In the genomic region with DNA sequence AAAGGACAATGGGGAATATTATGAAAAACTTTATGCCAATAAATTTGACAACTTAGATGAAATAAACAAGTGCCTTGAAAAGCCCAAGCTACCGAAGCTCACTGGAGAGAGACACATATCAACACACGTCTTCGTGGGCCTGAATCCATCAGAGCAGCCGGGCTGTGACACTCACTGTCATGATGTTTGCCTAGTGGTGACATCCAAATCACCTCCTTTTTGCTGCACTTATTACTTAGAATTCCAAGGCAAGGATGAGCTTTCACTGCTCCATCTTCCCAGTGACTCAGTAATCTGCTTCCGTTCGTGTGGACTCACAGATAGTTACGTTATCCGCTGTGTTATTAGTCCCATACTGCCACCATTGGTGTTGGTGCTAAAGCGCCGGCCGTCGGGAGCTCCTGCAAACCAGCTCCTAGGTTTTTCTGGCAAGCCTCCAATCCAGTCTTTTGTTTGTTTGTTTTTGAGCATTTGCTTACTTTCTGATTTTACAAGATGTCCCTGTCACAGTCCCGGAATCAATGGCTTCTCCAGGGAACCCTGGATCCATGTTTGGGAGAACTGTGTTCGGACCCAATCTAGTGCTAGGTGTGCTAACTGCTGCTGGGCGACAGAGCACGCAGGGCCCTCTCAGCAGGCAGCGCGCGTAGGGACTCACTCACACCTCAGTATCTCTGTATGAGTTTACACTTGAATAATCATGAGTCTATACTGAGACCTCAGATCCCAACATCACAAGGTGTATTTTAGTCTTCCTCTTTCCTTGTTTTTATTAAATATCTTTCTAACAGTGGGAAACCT, we compare ENCODE assay signal across 1 cellular context.
TF ChIP-seq lines count a peak whose summit lies in the region.

No MANE protein-coding gene starts in this region.

TF ChIP-seq in IMR-90, 13 proteins besides CTCF, POLR2A, EP300 and RAD21 (continued from another document):
- no peak for TF ChIP-seq CEBPB (IDR thresholded peaks at IDR 0.05; ENCODE audit: low read depth, low read length)
- TF ChIP-seq RCOR1 (IDR thresholded peaks at IDR 0.05; ENCODE audit: insufficient replicate concordance, low read length) = no peak
- no peak for TF ChIP-seq RFX5 (IDR thresholded peaks at IDR 0.05; ENCODE audit: low read depth, low read length)
- TF ChIP-seq, protein P1, sequence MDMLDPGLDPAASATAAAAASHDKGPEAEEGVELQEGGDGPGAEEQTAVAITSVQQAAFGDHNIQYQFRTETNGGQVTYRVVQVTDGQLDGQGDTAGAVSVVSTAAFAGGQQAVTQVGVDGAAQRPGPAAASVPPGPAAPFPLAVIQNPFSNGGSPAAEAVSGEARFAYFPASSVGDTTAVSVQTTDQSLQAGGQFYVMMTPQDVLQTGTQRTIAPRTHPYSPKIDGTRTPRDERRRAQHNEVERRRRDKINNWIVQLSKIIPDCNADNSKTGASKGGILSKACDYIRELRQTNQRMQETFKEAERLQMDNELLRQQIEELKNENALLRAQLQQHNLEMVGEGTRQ (IDR thresholded peaks at IDR 0.05; ENCODE audit: low read depth, low read length) = no peak
- no peak for TF ChIP-seq MXI1 (IDR thresholded peaks at IDR 0.05; ENCODE audit: borderline replicate concordance, low read depth, low read length)
- TF ChIP-seq, protein P2, sequence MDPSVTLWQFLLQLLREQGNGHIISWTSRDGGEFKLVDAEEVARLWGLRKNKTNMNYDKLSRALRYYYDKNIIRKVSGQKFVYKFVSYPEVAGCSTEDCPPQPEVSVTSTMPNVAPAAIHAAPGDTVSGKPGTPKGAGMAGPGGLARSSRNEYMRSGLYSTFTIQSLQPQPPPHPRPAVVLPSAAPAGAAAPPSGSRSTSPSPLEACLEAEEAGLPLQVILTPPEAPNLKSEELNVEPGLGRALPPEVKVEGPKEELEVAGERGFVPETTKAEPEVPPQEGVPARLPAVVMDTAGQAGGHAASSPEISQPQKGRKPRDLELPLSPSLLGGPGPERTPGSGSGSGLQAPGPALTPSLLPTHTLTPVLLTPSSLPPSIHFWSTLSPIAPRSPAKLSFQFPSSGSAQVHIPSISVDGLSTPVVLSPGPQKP (IDR thresholded peaks at IDR 0.05; ENCODE audit: borderline replicate concordance, low read depth, low read length) = no peak
- TF ChIP-seq MAZ (IDR thresholded peaks at IDR 0.05; ENCODE audit: borderline replicate concordance, low read depth, low read length) = no peak
- TF ChIP-seq SMC3 (IDR thresholded peaks at IDR 0.05; ENCODE audit: low read depth, low read length) = no peak
- TF ChIP-seq NFE2L2 (IDR thresholded peaks at IDR 0.05; ENCODE audit: low read depth, low read length) = no peak
- no peak for TF ChIP-seq CHD1 (IDR thresholded peaks at IDR 0.05; ENCODE audit: low read depth, low read length)
- no peak for TF ChIP-seq MAFK (IDR thresholded peaks at IDR 0.05; ENCODE audit: low read depth, low read length)
- no peak for TF ChIP-seq FOS (IDR thresholded peaks at IDR 0.05; ENCODE audit: low read depth, low read length)
